In genomic region chr3:129224984-129225393, GRCh38 we compare ENCODE assay signal across 8 cellular contexts. TPM values are rescaled to one million over a fixed set of nuclear protein-coding genes. Genes with fewer than 3 reads are reported as not detected.
DNase-seq lines count a peak whose midpoint lies in the region; ATAC-seq, FAIRE-seq and TF ChIP-seq lines count a peak whose summit lies in the region.

No MANE protein-coding gene starts in this region.

- H3K4me2 ChIP-seq in OCI-LY3 (ENCODE audit: low read length) (peak overlapping the region; percentile 57), keratinocyte (ENCODE audit: control insufficient read depth, extremely low read depth, insufficient read depth, low read depth, low read length) (peak overlapping the region; percentile 39)

- H3K4me1 ChIP-seq in OCI-LY3 (ENCODE audit: low read length) (peaks cover 10% of the 10 kb centered on the region), breast epithelium (peaks cover 0 to 3% of the 10 kb centered on the region in 2 donors), keratinocyte (ENCODE audit: control insufficient read depth, extremely low read depth, insufficient read depth, low read length) (peaks cover 35% of the 10 kb centered on the region), HAP-1 (no peaks in the 10 kb centered on the region)

- no peaks in the 10 kb centered on the region for H3K27me3 ChIP-seq in OCI-LY3 (ENCODE audit: low read depth, low read length)
- no peaks in the 10 kb centered on the region for H3K27me3 ChIP-seq in breast epithelium
- H3K27me3 ChIP-seq in keratinocyte (ENCODE audit: control insufficient read depth, extremely low read depth, insufficient read depth, low read length) = no peaks in the 10 kb centered on the region
- H3K27me3 ChIP-seq in HAP-1 (ENCODE audit: low read depth) = no peaks in the 10 kb centered on the region

- in situ Hi-C loops in HAP-1 (cut with MboI; ENCODE audit: low sequenced_read_pairs) = no loop called here

- H3K79me2 ChIP-seq in OCI-LY3 (ENCODE audit: low read length) (no peaks in the 10 kb centered on the region), keratinocyte (ENCODE audit: control insufficient read depth, insufficient read depth, low read length) (no peaks in the 10 kb centered on the region)

- H3K27ac ChIP-seq in OCI-LY3 (ENCODE audit: low read length) (no peak overlapping the region), breast epithelium (peak overlapping the region; percentile 76 to 83), keratinocyte (ENCODE audit: control insufficient read depth, insufficient read depth, low read length) (peak overlapping the region; percentile 15)

- H3K9me3 ChIP-seq in OCI-LY3 (ENCODE audit: insufficient read depth, low read length) (no peaks in the 10 kb centered on the region), breast epithelium (no peaks in the 10 kb centered on the region), keratinocyte (ENCODE audit: control insufficient read depth, low read depth, low read length) (no peaks in the 10 kb centered on the region), HAP-1 (0 out of 2 replicates have a peak, but pooled peaks cover 2% of the 10 kb centered on the region)

- H4K20me1 ChIP-seq in OCI-LY3 (ENCODE audit: insufficient read depth, low read length) (no peaks in the 10 kb centered on the region), keratinocyte (ENCODE audit: control insufficient read depth, extremely low read depth, insufficient read depth, low read length) (no peaks in the 10 kb centered on the region)

- TF ChIP-seq CTCF in OCI-LY3 (IDR thresholded peaks at IDR 0.05; ENCODE audit: low read depth, low read length) = no peak
- TF ChIP-seq CTCF in breast epithelium (IDR thresholded peaks at IDR 0.05) = no peak
- TF ChIP-seq CTCF in keratinocyte (optimal IDR thresholded peaks at IDR 0.05 in 1 of 3, IDR thresholded peaks at IDR 0.05 in 1 of 3, conservative IDR thresholded peaks at IDR 0.05 in 1 of 3; ENCODE audit: extremely low read depth in 1 of 3, insufficient read depth in 2 of 3, low read length in 3 of 3) = no peak

- intact Hi-C loops in activated naive CD4-positive, alpha-beta T cell treated with anti-CD3 and anti-CD28 coated beads for 36 hours (cut with micrococcal nuclease) = no loop called here
- intact Hi-C loops in breast epithelium (cut with DNase I; ENCODE audit: low total_unique reads) = no loop called here

- H3K9ac ChIP-seq in OCI-LY3 (ENCODE audit: low read length) (peak overlapping the region; percentile 50), keratinocyte (ENCODE audit: control insufficient read depth, extremely low read depth, insufficient read depth, low read length) (peak overlapping the region; percentile 11)

- H3K4me3 ChIP-seq in OCI-LY3 (ENCODE audit: low read length) = peak overlapping the region; percentile 36
- H3K4me3 ChIP-seq in breast epithelium = peak overlapping the region; percentile 5 to 54 (median 24)
- no peak overlapping the region for H3K4me3 ChIP-seq in keratinocyte (ENCODE audit: control insufficient read depth in 2 of 3, extremely low read depth in 1 of 3, insufficient read depth in 2 of 3, low read depth in 1 of 3, low read length in 3 of 3)
- H3K4me3 ChIP-seq in HAP-1 = no peak overlapping the region

- peak; percentile 44 for DNase-seq in activated naive CD4-positive, alpha-beta T cell treated with anti-CD3 and anti-CD28 coated beads for 36 hours
- DNase-seq in activated naive CD4-positive, alpha-beta T cell (lab: John Stamatoyannopoulos, UW) = no peak
- DNase-seq in breast epithelium (ENCODE audit: low spot score in 2 of 2) = peak; percentile 76 to 82
- no peak for DNase-seq in keratinocyte (ENCODE audit: low read depth, low spot score)
- peak in 1 of 2 donors; percentile 23 for DNase-seq in stimulated activated naive CD8-positive, alpha-beta T cell treated with anti-CD3 and anti-CD28 coated beads, Interleukin-15, amount 100 ng/mL, for 72 hours
- DNase-seq in HAP-1 (ENCODE audit: low spot score in 2 of 2) = no peak
- no peak for DNase-seq in NCI-H187 treated with DMSO at 0.1 percent for 48 hours (lab: John Stamatoyannopoulos, UW)

- H3K9me1 ChIP-seq in keratinocyte (ENCODE audit: control insufficient read depth, extremely low read depth, insufficient read depth, low read length) = peaks cover 6% of the 10 kb centered on the region

- H3K36me3 Mint-ChIP-seq in activated naive CD4-positive, alpha-beta T cell treated with anti-CD3 and anti-CD28 coated beads for 36 hours (ENCODE audit: low read depth) = no peaks in the 10 kb centered on the region

- H3K27ac Mint-ChIP-seq in activated naive CD4-positive, alpha-beta T cell treated with anti-CD3 and anti-CD28 coated beads for 36 hours = peak overlapping the region; percentile 15
- peak overlapping the region in 1 of 2 donors; percentile 82 for H3K27ac Mint-ChIP-seq in stimulated activated naive CD8-positive, alpha-beta T cell treated with anti-CD3 and anti-CD28 coated beads, Interleukin-15, amount 100 ng/mL, for 72 hours

- H3K9me3 Mint-ChIP-seq in activated naive CD4-positive, alpha-beta T cell treated with anti-CD3 and anti-CD28 coated beads for 36 hours = no peaks in the 10 kb centered on the region
- no peaks in the 10 kb centered on the region for H3K9me3 Mint-ChIP-seq in stimulated activated naive CD8-positive, alpha-beta T cell treated with anti-CD3 and anti-CD28 coated beads, Interleukin-15, amount 100 ng/mL, for 72 hours

- no peaks in the 10 kb centered on the region for H3K36me3 ChIP-seq in OCI-LY3 (replicated peaks; ENCODE audit: low read depth, low read length)
- no peaks in the 10 kb centered on the region for H3K36me3 ChIP-seq in breast epithelium
- no peaks in the 10 kb centered on the region for H3K36me3 ChIP-seq in keratinocyte (ENCODE audit: control insufficient read depth in 2 of 2, extremely low read depth in 1 of 2, insufficient read depth in 2 of 2, low read length in 2 of 2)
- no peaks in the 10 kb centered on the region for H3K36me3 ChIP-seq in HAP-1 (replicated peaks)

- peak overlapping the region; percentile 36 for H3K4me3 Mint-ChIP-seq in activated naive CD4-positive, alpha-beta T cell treated with anti-CD3 and anti-CD28 coated beads for 36 hours
- H3K4me3 Mint-ChIP-seq in stimulated activated naive CD8-positive, alpha-beta T cell treated with anti-CD3 and anti-CD28 coated beads, Interleukin-15, amount 100 ng/mL, for 72 hours = peak overlapping the region; percentile 41 to 68

- no peak for TF ChIP-seq POLR2A in breast epithelium (IDR thresholded peaks at IDR 0.05)

- CTCF ChIA-PET in activated naive CD4-positive, alpha-beta T cell treated with anti-CD3 and anti-CD28 coated beads for 36 hours (lab: Charles Lee) = interaction anchor here (0.6 to 2.2 kb wide), 6 partner anchors 21 to 255 kb away, joined by 3 to 17 read pairs (median 3); no protein-coding TSS in a partner anchor

- no peaks in the 10 kb centered on the region for H3K27me3 Mint-ChIP-seq in activated naive CD4-positive, alpha-beta T cell treated with anti-CD3 and anti-CD28 coated beads for 36 hours (ENCODE audit: low read depth)
- H3K27me3 Mint-ChIP-seq in stimulated activated naive CD8-positive, alpha-beta T cell treated with anti-CD3 and anti-CD28 coated beads, Interleukin-15, amount 100 ng/mL, for 72 hours = no peaks in the 10 kb centered on the region

- peaks cover 16% of the 10 kb centered on the region for H3K4me1 Mint-ChIP-seq in activated naive CD4-positive, alpha-beta T cell treated with anti-CD3 and anti-CD28 coated beads for 36 hours (ENCODE audit: low read depth)
- H3K4me1 Mint-ChIP-seq in stimulated activated naive CD8-positive, alpha-beta T cell treated with anti-CD3 and anti-CD28 coated beads, Interleukin-15, amount 100 ng/mL, for 72 hours = peaks cover 9% of the 10 kb centered on the region

- peak; percentile 87 for FAIRE-seq in keratinocyte (lab: Jason Lieb, UNC)

- dilution Hi-C loops in keratinocyte (cut with MboI; ENCODE audit: extremely low pct_ligation_motif_present, low sequenced_read_pairs) = no loop called here

- H2AFZ ChIP-seq in OCI-LY3 (ENCODE audit: low read depth, low read length) = peak overlapping the region; percentile 86
- peak overlapping the region; percentile 75 for H2AFZ ChIP-seq in keratinocyte (ENCODE audit: control insufficient read depth, low read length)

- ATAC-seq in stimulated activated naive CD8-positive, alpha-beta T cell treated with anti-CD3 and anti-CD28 coated beads, Interleukin-15, amount 100 ng/mL, for 72 hours = peak; percentile 63

RNA-seq across cellular contexts. Expression of gene COPG1, which starts 24.4 kb away (rescaled TPM):
- total RNA-seq in activated naive CD4-positive, alpha-beta T cell treated with anti-CD3 and anti-CD28 coated beads for 36 hours = 100 to 1,000 TPM; 125 to 128 TPM
- total RNA-seq in breast epithelium = 100 to 1,000 TPM in 2 of 3 donors, 10 to 100 TPM in 1; 82.6 to 121 (median 102) TPM
- 58.5 to 135 TPM (median 65.5 TPM) in 3 replicates for polyA plus RNA-seq in keratinocyte
- 64.3 TPM for polyA plus RNA-seq in keratinocyte (2011; ENCODE audit: low read depth)
- polyA plus RNA-seq in keratinocyte (2011; cell fraction: cytosol; rRNA removed) = 68.1 and 68.9 TPM in 2 replicates
- polyA plus RNA-seq in keratinocyte (2011; cell fraction: nucleus; rRNA removed) = 102 and 125 TPM in 2 replicates
- polyA plus RNA-seq in keratinocyte (2012; ENCODE audit: low replicate concordance) = 91.1 and 126 TPM in 2 replicates
- 153 to 219 TPM (median 195 TPM) in 3 replicates for polyA minus RNA-seq in keratinocyte
- polyA minus RNA-seq in keratinocyte (2011; cell fraction: cytosol; rRNA and poly(A)+ RNA removed) = 110 TPM
- polyA minus RNA-seq in keratinocyte (2011; cell fraction: nucleus; rRNA and poly(A)+ RNA removed) = 80.5 and 113 TPM in 2 replicates

RNA-seq across cellular contexts. Expression of gene CNBP, which starts 41.3 kb away (rescaled TPM):
- total RNA-seq in activated naive CD4-positive, alpha-beta T cell treated with anti-CD3 and anti-CD28 coated beads for 36 hours = 100 to 1,000 TPM; 490 to 500 TPM
- total RNA-seq in breast epithelium = 100 to 1,000 TPM; 384 to 521 (median 495) TPM
- polyA plus RNA-seq in keratinocyte = 310 to 388 TPM (median 385 TPM) in 3 replicates
- 417 TPM for polyA plus RNA-seq in keratinocyte (2011; ENCODE audit: low read depth)
- polyA plus RNA-seq in keratinocyte (2011; cell fraction: cytosol; rRNA removed) = 331 and 428 TPM in 2 replicates
- 190 and 214 TPM in 2 replicates for polyA plus RNA-seq in keratinocyte (2011; cell fraction: nucleus; rRNA removed)
- polyA plus RNA-seq in keratinocyte (2012; ENCODE audit: low replicate concordance) = 290 and 449 TPM in 2 replicates
- 121 to 336 TPM (median 300 TPM) in 3 replicates for polyA minus RNA-seq in keratinocyte
- polyA minus RNA-seq in keratinocyte (2011; cell fraction: cytosol; rRNA and poly(A)+ RNA removed) = 247 TPM
- polyA minus RNA-seq in keratinocyte (2011; cell fraction: nucleus; rRNA and poly(A)+ RNA removed) = 62.8 and 94.5 TPM in 2 replicates

RNA-seq across cellular contexts. Expression of gene HMCES, which starts 53.7 kb away (rescaled TPM):
- 10 to 100 TPM; 35.0 to 35.8 TPM for total RNA-seq in activated naive CD4-positive, alpha-beta T cell treated with anti-CD3 and anti-CD28 coated beads for 36 hours
- 10 to 100 TPM; 32.3 to 40.5 (median 32.8) TPM for total RNA-seq in breast epithelium
- 36.4 to 66.4 TPM (median 54.6 TPM) in 3 replicates for polyA plus RNA-seq in keratinocyte
- 11.3 TPM for polyA plus RNA-seq in keratinocyte (2011; ENCODE audit: low read depth)
- polyA plus RNA-seq in keratinocyte (2011; cell fraction: cytosol; rRNA removed) = 39.0 and 41.1 TPM in 2 replicates
- 43.9 and 45.5 TPM in 2 replicates for polyA plus RNA-seq in keratinocyte (2011; cell fraction: nucleus; rRNA removed)
- 39.9 and 63.3 TPM in 2 replicates for polyA plus RNA-seq in keratinocyte (2012; ENCODE audit: low replicate concordance)
- 16.7 to 31.2 TPM (median 27.3 TPM) in 3 replicates for polyA minus RNA-seq in keratinocyte
- polyA minus RNA-seq in keratinocyte (2011; cell fraction: cytosol; rRNA and poly(A)+ RNA removed) = 22.1 TPM
- 8.9 and 21.1 TPM in 2 replicates for polyA minus RNA-seq in keratinocyte (2011; cell fraction: nucleus; rRNA and poly(A)+ RNA removed)

Comparison
In these comparisons a context has a peak if more than half of its experiments do, and no peak if none do; other contexts are left out.
1. DNase-seq: peak in activated naive CD4-positive, alpha-beta T cell treated with anti-CD3 and anti-CD28 coated beads for 36 hours (single experiment) and breast epithelium (2 of 2); none in activated naive CD4-positive, alpha-beta T cell (0 of 4), keratinocyte (single experiment), HAP-1 (0 of 2) and NCI-H187 treated with DMSO at 0.1 percent for 48 hours (single experiment).
2. H3K4me3 ChIP-seq: peak in OCI-LY3 (single experiment) and breast epithelium (3 of 3); none in keratinocyte (0 of 3) and HAP-1 (single experiment).